13 cellular contexts compared by ENCODE assay signal in the genomic region with DNA sequence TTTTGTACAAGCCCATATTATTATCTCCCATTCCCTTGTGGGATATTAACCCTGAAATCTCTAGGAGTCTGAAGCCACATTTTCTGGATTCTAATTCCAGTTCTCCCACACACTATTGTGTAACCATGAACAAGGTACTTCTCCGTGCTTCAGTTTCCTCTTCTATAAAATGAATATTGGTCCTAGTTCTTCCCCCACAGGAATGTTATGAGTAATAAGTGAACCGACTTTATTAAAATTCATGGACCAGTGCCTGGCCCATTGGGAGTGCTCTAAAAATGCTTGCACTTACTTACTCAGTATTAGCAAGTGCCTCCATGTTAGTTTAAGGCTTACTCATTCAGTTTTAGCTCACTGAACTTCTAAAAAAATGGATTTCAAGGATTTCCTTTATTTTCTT. TPM values are rescaled to one million over a fixed set of nuclear protein-coding genes. Genes with fewer than 3 reads are reported as not detected.
A peak's percentile ranks its signal among the peaks of the same experiment; 100 is the strongest.
DNase-seq lines count a peak whose midpoint lies in the region; ATAC-seq and TF ChIP-seq lines count a peak whose summit lies in the region.
"Had no signal": no experiment of that assay in that cellular context is flagged by ENCODE, and none has a peak within 500 bp of the region (broad histone marks: within the 10 kb centered on the region; RNA-seq: fewer than 3 reads in every experiment).

No MANE protein-coding gene starts in this region.

- H3K9me3 Mint-ChIP-seq in activated CD8-positive, alpha-beta memory T cell treated with anti-CD3 and anti-CD28 coated beads, Interleukin-2, amount 10 ng/mL, durations not matched to agents 7 days and 5 days (ENCODE audit: low read depth): peaks cover 4% of the 10 kb centered on the region

- H3K4me3 ChIP-seq in PC-9 (no peak overlapping the region), HAP-1 (no peak overlapping the region)

- H3K4me2 ChIP-seq in PC-9: no peak overlapping the region

- no peaks in the 10 kb centered on the region for H3K4me1 Mint-ChIP-seq in activated CD8-positive, alpha-beta memory T cell treated with anti-CD3 and anti-CD28 coated beads, Interleukin-2, amount 10 ng/mL, durations not matched to agents 7 days and 5 days
- H3K4me1 Mint-ChIP-seq: activated naive CD8-positive, alpha-beta T cell treated with anti-CD3 and anti-CD28 coated beads, Interleukin-2, amount 10 ng/mL, durations not matched to agents 7 days and 5 days had no signal

- H3K27me3 Mint-ChIP-seq in activated CD8-positive, alpha-beta memory T cell treated with anti-CD3 and anti-CD28 coated beads, Interleukin-2, amount 10 ng/mL, durations not matched to agents 7 days and 5 days: peaks cover 53% of the 10 kb centered on the region

- no peaks in the 10 kb centered on the region for H3K36me3 ChIP-seq in PC-9 (ENCODE audit: low read depth)
- no peaks in the 10 kb centered on the region for H3K36me3 ChIP-seq in HAP-1 (replicated peaks)
- H3K36me3 ChIP-seq: neutrophil had no signal

- TF ChIP-seq CTCF in PC-9 (conservative IDR thresholded peaks at IDR 0.05): no peak

- DNase-seq in COLO829 (ENCODE audit: low spot score) (peak; percentile 55), PC-9 (peak in 1 of 2 experiments; percentile 42), fibroblast of gingiva (ENCODE audit: low read depth) (peak; percentile 55), non-pigmented ciliary epithelial cell (ENCODE audit: low read depth) (peak; percentile 69), GDM1 (lab: John Stamatoyannopoulos, UW) (no peak), HAP-1 (ENCODE audit: low spot score in 2 of 2) (no peak), cerebellar nuclear complex (lab: John Stamatoyannopoulos, UW) (no peak)
- DNase-seq in activated CD8-positive, alpha-beta memory T cell treated with anti-CD3 and anti-CD28 coated beads, Interleukin-2, amount 10 ng/mL, durations not matched to agents 7 days and 5 days: no peak
- DNase-seq: activated naive CD8-positive, alpha-beta T cell treated with anti-CD3 and anti-CD28 coated beads, Interleukin-2, amount 10 ng/mL, durations not matched to agents 7 days and 5 days; NCI-H2081 treated with DMSO at 0.1 percent for 48 hours; OCI-M1; stimulated activated CD4-positive, alpha-beta T cell treated with anti-CD3 and anti-CD28 coated beads, Interleukin-4, amount 100 ng/mL, for 4 hours had no signal

- H3K9me2 ChIP-seq in PC-9 (ENCODE audit: insufficient read depth): no peaks in the 10 kb centered on the region

- peak overlapping the region; percentile 48; the same call in 1 of the 2 replicates for H2AFZ ChIP-seq in PC-9

- no peak overlapping the region for H3K4me3 Mint-ChIP-seq in activated CD8-positive, alpha-beta memory T cell treated with anti-CD3 and anti-CD28 coated beads, Interleukin-2, amount 10 ng/mL, durations not matched to agents 7 days and 5 days
- H3K4me3 Mint-ChIP-seq: activated naive CD8-positive, alpha-beta T cell treated with anti-CD3 and anti-CD28 coated beads, Interleukin-2, amount 10 ng/mL, durations not matched to agents 7 days and 5 days had no signal

- in situ Hi-C loops in HAP-1 (cut with MboI; ENCODE audit: low sequenced_read_pairs): no loop called here

- no peaks in the 10 kb centered on the region for H3K79me2 ChIP-seq in PC-9 (ENCODE audit: low read depth)

- no peak overlapping the region for H3K27ac ChIP-seq in PC-9
- H3K27ac ChIP-seq: neutrophil had no signal

- no peak overlapping the region for H3K27ac Mint-ChIP-seq in activated CD8-positive, alpha-beta memory T cell treated with anti-CD3 and anti-CD28 coated beads, Interleukin-2, amount 10 ng/mL, durations not matched to agents 7 days and 5 days
- H3K27ac Mint-ChIP-seq: activated naive CD8-positive, alpha-beta T cell treated with anti-CD3 and anti-CD28 coated beads, Interleukin-2, amount 10 ng/mL, durations not matched to agents 7 days and 5 days had no signal

- H3K27me3 ChIP-seq in PC-9 (ENCODE audit: insufficient read depth, low read depth) (no peaks in the 10 kb centered on the region), HAP-1 (ENCODE audit: low read depth) (no peaks in the 10 kb centered on the region)
- H3K27me3 ChIP-seq: neutrophil had no signal

- CTCF ChIA-PET in PC-9 (lab: Charles Lee): no interaction called here
- CTCF ChIA-PET in activated CD8-positive, alpha-beta memory T cell treated with anti-CD3 and anti-CD28 coated beads, Interleukin-2, amount 10 ng/mL, durations not matched to agents 7 days and 5 days (lab: Charles Lee): no interaction called here

- intact Hi-C loops in PC-9 (cut with micrococcal nuclease; ENCODE audit: unreplicated experiment): no loop called here

- ATAC-seq in activated CD8-positive, alpha-beta memory T cell treated with anti-CD3 and anti-CD28 coated beads, Interleukin-2, amount 10 ng/mL, durations not matched to agents 7 days and 5 days: no peak

- POLR2A ChIA-PET in PC-9 (lab: Charles Lee; ENCODE audit: unreplicated experiment): no interaction called here

- H3F3A ChIP-seq in PC-9 (ENCODE audit: insufficient read depth, low read depth): no peaks in the 10 kb centered on the region

- H3K9me3 ChIP-seq in PC-9 (ENCODE audit: insufficient read depth, low read depth): peaks cover 10% of the 10 kb centered on the region; the same call in 1 of the 2 replicates
- H3K9me3 ChIP-seq in HAP-1: no peaks in the 10 kb centered on the region
- H3K9me3 ChIP-seq: neutrophil had no signal

- peaks cover 3% of the 10 kb centered on the region for H3K36me3 Mint-ChIP-seq in activated CD8-positive, alpha-beta memory T cell treated with anti-CD3 and anti-CD28 coated beads, Interleukin-2, amount 10 ng/mL, durations not matched to agents 7 days and 5 days
- H3K36me3 Mint-ChIP-seq: activated naive CD8-positive, alpha-beta T cell treated with anti-CD3 and anti-CD28 coated beads, Interleukin-2, amount 10 ng/mL, durations not matched to agents 7 days and 5 days had no signal

- H4K20me1 ChIP-seq in PC-9 (ENCODE audit: insufficient read depth): no peaks in the 10 kb centered on the region

- no TSS peak for BruUV-seq in PC-9 (replicated peaks; lab: Mats Ljungman, UMichigan)

- H3K4me1 ChIP-seq in PC-9 (replicated peaks; ENCODE audit: insufficient read depth) (0 out of 2 replicates have a peak, but pooled peaks cover 5% of the 10 kb centered on the region), HAP-1 (no peaks in the 10 kb centered on the region)

RNA-seq across cellular contexts. Expression of gene ACMSD, which starts 1.4 kb away (rescaled TPM):
- not detected in 2 replicates for total RNA-seq in PC-9 (2021)
- not detected for total RNA-seq in activated CD8-positive, alpha-beta memory T cell treated with anti-CD3 and anti-CD28 coated beads, Interleukin-2, amount 10 ng/mL, durations not matched to agents 7 days and 5 days
- total RNA-seq: activated naive CD8-positive, alpha-beta T cell treated with anti-CD3 and anti-CD28 coated beads, Interleukin-2, amount 10 ng/mL, durations not matched to agents 7 days and 5 days had no signal

Comparison
In these comparisons a context has a peak if more than half of its experiments do, and no peak if none do; other contexts are left out.
1. DNase-seq: peak in COLO829 (single experiment), fibroblast of gingiva (single experiment) and non-pigmented ciliary epithelial cell (single experiment); none in activated CD8-positive, alpha-beta memory T cell treated with anti-CD3 and anti-CD28 coated beads, Interleukin-2, amount 10 ng/mL, durations not matched to agents 7 days and 5 days (single experiment), GDM1 (single experiment), HAP-1 (0 of 2) and cerebellar nuclear complex (0 of 2).